ENCODE assay signal across 1 cellular context in the genomic region with DNA sequence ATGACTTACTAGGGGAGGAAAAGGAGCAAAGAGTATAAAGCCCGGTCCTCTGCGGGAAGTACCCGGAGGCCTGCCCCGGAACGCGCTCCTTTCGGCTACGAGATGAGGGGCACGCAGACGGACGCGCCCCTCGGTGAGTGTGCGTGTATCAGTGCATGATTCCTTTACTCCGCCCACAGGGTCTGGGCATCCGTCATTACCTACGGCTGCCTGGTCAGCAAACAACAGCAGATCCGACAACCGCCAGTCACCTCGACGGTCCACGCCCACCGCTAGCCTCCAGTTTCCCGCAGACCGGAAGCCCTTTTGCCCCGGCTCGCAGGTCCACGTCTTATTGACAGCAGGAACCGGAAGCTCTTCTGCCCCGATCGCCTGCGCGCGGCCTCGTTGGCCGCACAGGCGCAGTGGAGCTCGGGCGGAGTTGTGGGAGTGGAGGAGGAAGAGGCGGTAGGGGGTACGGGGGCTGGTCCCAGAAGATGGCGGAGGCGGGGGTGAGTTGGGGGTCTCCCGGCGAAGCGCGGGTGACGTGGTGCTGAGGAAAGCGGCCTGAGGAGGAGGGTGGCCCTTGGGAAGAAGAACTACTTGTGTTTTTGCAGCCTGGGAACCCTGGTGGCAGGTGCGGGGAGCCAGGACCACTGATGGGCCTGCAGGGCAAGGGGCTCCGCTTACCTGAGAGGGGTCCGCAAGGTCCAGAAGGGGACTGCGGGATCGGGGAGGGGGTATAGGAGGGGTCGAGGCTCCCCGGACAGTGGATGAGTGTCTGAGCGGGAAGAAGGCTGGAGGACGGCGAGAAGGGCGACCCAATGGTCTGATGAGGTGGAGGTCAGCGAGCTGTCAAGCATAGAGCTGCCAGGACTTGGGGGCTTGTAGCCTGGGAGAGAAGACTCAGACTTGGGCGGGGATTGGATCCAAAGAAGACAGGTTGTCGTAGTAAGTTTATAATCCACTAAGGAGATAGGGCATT.
TF ChIP-seq lines count a peak whose summit lies in the region.

A gene (plus strand): TSS at position 421 of the 964 bp plus-strand sequence. CDS start 8,086 bp downstream, outside the sequence.

TF ChIP-seq in K562, 482 proteins besides CTCF, POLR2A, EP300 and RAD21 (continued from another document):
- TF ChIP-seq, protein P1, sequence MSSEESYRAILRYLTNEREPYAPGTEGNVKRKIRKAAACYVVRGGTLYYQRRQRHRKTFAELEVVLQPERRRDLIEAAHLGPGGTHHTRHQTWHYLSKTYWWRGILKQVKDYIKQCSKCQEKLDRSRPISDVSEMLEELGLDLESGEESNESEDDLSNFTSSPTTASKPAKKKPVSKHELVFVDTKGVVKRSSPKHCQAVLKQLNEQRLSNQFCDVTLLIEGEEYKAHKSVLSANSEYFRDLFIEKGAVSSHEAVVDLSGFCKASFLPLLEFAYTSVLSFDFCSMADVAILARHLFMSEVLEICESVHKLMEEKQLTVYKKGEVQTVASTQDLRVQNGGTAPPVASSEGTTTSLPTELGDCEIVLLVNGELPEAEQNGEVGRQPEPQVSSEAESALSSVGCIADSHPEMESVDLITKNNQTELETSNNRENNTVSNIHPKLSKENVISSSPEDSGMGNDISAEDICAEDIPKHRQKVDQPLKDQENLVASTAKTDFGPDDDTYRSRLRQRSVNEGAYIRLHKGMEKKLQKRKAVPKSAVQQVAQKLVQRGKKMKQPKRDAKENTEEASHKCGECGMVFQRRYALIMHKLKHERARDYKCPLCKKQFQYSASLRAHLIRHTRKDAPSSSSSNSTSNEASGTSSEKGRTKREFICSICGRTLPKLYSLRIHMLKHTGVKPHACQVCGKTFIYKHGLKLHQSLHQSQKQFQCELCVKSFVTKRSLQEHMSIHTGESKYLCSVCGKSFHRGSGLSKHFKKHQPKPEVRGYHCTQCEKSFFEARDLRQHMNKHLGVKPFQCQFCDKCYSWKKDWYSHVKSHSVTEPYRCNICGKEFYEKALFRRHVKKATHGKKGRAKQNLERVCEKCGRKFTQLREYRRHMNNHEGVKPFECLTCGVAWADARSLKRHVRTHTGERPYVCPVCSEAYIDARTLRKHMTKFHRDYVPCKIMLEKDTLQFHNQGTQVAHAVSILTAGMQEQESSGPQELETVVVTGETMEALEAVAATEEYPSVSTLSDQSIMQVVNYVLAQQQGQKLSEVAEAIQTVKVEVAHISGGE (CRISPR knock-in tag; IDR thresholded peaks at IDR 0.05), result peak in 1 of 3 experiments; percentile 88; a peak in 2 of 6 replicates
- TF ChIP-seq ZFX (CRISPR knock-in tag; IDR thresholded peaks at IDR 0.05), result peak; percentile 71
- TF ChIP-seq NFE2 (IDR thresholded peaks at IDR 0.05; ENCODE audit: low read depth), result 0 out of 2 replicates have a peak, but pooled peaks have one; percentile 47
- TF ChIP-seq, protein P2, sequence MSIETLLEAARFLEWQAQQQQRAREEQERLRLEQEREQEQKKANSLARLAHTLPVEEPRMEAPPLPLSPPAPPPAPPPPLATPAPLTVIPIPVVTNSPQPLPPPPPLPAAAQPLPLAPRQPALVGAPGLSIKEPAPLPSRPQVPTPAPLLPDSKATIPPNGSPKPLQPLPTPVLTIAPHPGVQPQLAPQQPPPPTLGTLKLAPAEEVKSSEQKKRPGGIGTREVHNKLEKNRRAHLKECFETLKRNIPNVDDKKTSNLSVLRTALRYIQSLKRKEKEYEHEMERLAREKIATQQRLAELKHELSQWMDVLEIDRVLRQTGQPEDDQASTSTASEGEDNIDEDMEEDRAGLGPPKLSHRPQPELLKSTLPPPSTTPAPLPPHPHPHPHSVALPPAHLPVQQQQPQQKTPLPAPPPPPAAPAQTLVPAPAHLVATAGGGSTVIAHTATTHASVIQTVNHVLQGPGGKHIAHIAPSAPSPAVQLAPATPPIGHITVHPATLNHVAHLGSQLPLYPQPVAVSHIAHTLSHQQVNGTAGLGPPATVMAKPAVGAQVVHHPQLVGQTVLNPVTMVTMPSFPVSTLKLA (conservative IDR thresholded peaks at IDR 0.05), result peak; percentile 5 to 66; a peak in 3 of 4 replicates
- TF ChIP-seq, protein P3, sequence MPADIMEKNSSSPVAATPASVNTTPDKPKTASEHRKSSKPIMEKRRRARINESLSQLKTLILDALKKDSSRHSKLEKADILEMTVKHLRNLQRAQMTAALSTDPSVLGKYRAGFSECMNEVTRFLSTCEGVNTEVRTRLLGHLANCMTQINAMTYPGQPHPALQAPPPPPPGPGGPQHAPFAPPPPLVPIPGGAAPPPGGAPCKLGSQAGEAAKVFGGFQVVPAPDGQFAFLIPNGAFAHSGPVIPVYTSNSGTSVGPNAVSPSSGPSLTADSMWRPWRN (IDR thresholded peaks at IDR 0.05; ENCODE audit: low read depth), result no peak
- peak; percentile 83 for TF ChIP-seq ATF7 (IDR thresholded peaks at IDR 0.05)
- TF ChIP-seq NR2C2 (CRISPR knock-in tag; IDR thresholded peaks at IDR 0.05), result no peak
- TF ChIP-seq NR2C2 (tag; IDR thresholded peaks at IDR 0.05), result peak; percentile 83
- peak; percentile 96 for TF ChIP-seq NRF1 (conservative IDR thresholded peaks at IDR 0.05 in 1 of 2, IDR thresholded peaks at IDR 0.05 in 1 of 2)
- TF ChIP-seq RBBP5 (IDR thresholded peaks at IDR 0.05; ENCODE audit: borderline replicate concordance, insufficient read depth, low read length, poor library complexity, severe bottlenecking), result peak; percentile 35
- TF ChIP-seq ZBED1 (IDR thresholded peaks at IDR 0.05), result no peak
- no peak for TF ChIP-seq PHF21A (IDR thresholded peaks at IDR 0.05; ENCODE audit: borderline replicate concordance, low read depth)
- TF ChIP-seq, protein P4, sequence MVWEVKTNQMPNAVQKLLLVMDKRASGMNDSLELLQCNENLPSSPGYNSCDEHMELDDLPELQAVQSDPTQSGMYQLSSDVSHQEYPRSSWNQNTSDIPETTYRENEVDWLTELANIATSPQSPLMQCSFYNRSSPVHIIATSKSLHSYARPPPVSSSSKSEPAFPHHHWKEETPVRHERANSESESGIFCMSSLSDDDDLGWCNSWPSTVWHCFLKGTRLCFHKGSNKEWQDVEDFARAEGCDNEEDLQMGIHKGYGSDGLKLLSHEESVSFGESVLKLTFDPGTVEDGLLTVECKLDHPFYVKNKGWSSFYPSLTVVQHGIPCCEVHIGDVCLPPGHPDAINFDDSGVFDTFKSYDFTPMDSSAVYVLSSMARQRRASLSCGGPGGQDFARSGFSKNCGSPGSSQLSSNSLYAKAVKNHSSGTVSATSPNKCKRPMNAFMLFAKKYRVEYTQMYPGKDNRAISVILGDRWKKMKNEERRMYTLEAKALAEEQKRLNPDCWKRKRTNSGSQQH (CRISPR knock-in tag; IDR thresholded peaks at IDR 0.05), result 0 out of 2 replicates have a peak, but pooled peaks have one; percentile 43
- TF ChIP-seq POLR2G (IDR thresholded peaks at IDR 0.05; ENCODE audit: low read depth, low read length), result peak; percentile 76
- TF ChIP-seq MAFG (tag; conservative IDR thresholded peaks at IDR 0.05), result peak; percentile 62
- peak; percentile 73 for TF ChIP-seq ZBTB7A (IDR thresholded peaks at IDR 0.05; ENCODE audit: borderline replicate concordance, control insufficient read depth, low read depth, low read length)
- peak; percentile 74 for TF ChIP-seq ASH1L (IDR thresholded peaks at IDR 0.05; ENCODE audit: borderline replicate concordance, low read depth, partially characterized antibody)
- TF ChIP-seq, protein P5, sequence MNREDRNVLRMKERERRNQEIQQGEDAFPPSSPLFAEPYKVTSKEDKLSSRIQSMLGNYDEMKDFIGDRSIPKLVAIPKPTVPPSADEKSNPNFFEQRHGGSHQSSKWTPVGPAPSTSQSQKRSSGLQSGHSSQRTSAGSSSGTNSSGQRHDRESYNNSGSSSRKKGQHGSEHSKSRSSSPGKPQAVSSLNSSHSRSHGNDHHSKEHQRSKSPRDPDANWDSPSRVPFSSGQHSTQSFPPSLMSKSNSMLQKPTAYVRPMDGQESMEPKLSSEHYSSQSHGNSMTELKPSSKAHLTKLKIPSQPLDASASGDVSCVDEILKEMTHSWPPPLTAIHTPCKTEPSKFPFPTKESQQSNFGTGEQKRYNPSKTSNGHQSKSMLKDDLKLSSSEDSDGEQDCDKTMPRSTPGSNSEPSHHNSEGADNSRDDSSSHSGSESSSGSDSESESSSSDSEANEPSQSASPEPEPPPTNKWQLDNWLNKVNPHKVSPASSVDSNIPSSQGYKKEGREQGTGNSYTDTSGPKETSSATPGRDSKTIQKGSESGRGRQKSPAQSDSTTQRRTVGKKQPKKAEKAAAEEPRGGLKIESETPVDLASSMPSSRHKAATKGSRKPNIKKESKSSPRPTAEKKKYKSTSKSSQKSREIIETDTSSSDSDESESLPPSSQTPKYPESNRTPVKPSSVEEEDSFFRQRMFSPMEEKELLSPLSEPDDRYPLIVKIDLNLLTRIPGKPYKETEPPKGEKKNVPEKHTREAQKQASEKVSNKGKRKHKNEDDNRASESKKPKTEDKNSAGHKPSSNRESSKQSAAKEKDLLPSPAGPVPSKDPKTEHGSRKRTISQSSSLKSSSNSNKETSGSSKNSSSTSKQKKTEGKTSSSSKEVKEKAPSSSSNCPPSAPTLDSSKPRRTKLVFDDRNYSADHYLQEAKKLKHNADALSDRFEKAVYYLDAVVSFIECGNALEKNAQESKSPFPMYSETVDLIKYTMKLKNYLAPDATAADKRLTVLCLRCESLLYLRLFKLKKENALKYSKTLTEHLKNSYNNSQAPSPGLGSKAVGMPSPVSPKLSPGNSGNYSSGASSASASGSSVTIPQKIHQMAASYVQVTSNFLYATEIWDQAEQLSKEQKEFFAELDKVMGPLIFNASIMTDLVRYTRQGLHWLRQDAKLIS (CRISPR knock-in tag; IDR thresholded peaks at IDR 0.05), result no peak
- TF ChIP-seq, protein P6, sequence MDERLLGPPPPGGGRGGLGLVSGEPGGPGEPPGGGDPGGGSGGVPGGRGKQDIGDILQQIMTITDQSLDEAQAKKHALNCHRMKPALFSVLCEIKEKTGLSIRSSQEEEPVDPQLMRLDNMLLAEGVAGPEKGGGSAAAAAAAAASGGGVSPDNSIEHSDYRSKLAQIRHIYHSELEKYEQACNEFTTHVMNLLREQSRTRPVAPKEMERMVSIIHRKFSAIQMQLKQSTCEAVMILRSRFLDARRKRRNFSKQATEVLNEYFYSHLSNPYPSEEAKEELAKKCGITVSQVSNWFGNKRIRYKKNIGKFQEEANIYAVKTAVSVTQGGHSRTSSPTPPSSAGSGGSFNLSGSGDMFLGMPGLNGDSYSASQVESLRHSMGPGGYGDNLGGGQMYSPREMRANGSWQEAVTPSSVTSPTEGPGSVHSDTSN (CRISPR knock-in tag; IDR thresholded peaks at IDR 0.05; ENCODE audit: low read depth), result no peak
- TF ChIP-seq, protein P6 (tag; conservative IDR thresholded peaks at IDR 0.05; ENCODE audit: low read depth), result peak; percentile 83
- peak; percentile 48 for TF ChIP-seq TBP (optimal IDR thresholded peaks at IDR 0.05; ENCODE audit: low read depth, low read length)
- peak; percentile 24 to 29; a peak in 1 of 4 replicates for TF ChIP-seq MAZ (CRISPR knock-in tag; conservative IDR thresholded peaks at IDR 0.05 in 1 of 2, IDR thresholded peaks at IDR 0.05 in 1 of 2)
- TF ChIP-seq COPS2 (conservative IDR thresholded peaks at IDR 0.05), result no peak
TF ChIP-seq in K562: peak in this region for 62.
